In genomic region chr22:30005213-30005857, GRCh38 we compare ENCODE assay signal across 8 cellular contexts.
DNase-seq lines count a peak whose midpoint lies in the region; ATAC-seq and TF ChIP-seq lines count a peak whose summit lies in the region.

No MANE protein-coding gene starts in this region.

- H3K4me2 ChIP-seq in parathyroid adenoma (ENCODE audit: low read length): no peak overlapping the region

- peaks cover 3% of the 10 kb centered on the region for H3K79me2 ChIP-seq in parathyroid adenoma

- H3K9me3 ChIP-seq in gastroesophageal sphincter (no peaks in the 10 kb centered on the region), parathyroid adenoma (ENCODE audit: control insufficient read depth, low read length) (no peaks in the 10 kb centered on the region)

- TF ChIP-seq EP300 in Ishikawa (IDR thresholded peaks at IDR 0.05; ENCODE audit: borderline replicate concordance): no peak
- TF ChIP-seq EP300 in gastroesophageal sphincter (IDR thresholded peaks at IDR 0.05): no peak

- peak; percentile 74 for ATAC-seq in gastroesophageal sphincter
- ATAC-seq in GM19023 (IDR thresholded peaks at IDR 0.05; ENCODE audit: unreplicated experiment): no peak

- no peak overlapping the region for H3K9ac ChIP-seq in parathyroid adenoma

- TF ChIP-seq POLR2A in gastroesophageal sphincter (IDR thresholded peaks at IDR 0.05): no peak

- H3K4me3 ChIP-seq in gastroesophageal sphincter: no peak overlapping the region
- H3K4me3 ChIP-seq in parathyroid adenoma (ENCODE audit: low read depth, low read length): no peak overlapping the region

- no peaks in the 10 kb centered on the region for H3K27me3 ChIP-seq in gastroesophageal sphincter
- no peaks in the 10 kb centered on the region for H3K27me3 ChIP-seq in parathyroid adenoma (ENCODE audit: control insufficient read depth, insufficient read depth, low read length)

- H2AFZ ChIP-seq in parathyroid adenoma: no peak overlapping the region

- H3K27ac ChIP-seq in gastroesophageal sphincter (no peak overlapping the region), parathyroid adenoma (no peak overlapping the region)

- DNase-seq in D341Med (ENCODE audit: low spot score): peak; percentile 75
- DNase-seq in SHP77 treated with DMSO at 0.1 percent for 48 hours (lab: John Stamatoyannopoulos, UW): peak; percentile 18
- peak; percentile 4 to 35 (median 17) for DNase-seq in activated naive CD4-positive, alpha-beta T cell (lab: John Stamatoyannopoulos, UW)
- peak; percentile 74 for DNase-seq in ureter (ENCODE audit: low spot score)

- TF ChIP-seq RAD21 in Ishikawa (IDR thresholded peaks at IDR 0.05; ENCODE audit: low read depth): peak; percentile 97

- peaks cover 0 to 18% (median 8%) of the 10 kb centered on the region in 3 donors for H3K4me1 ChIP-seq in gastroesophageal sphincter
- H3K4me1 ChIP-seq in parathyroid adenoma: no peaks in the 10 kb centered on the region

- peaks cover 5 to 79% of the 10 kb centered on the region in 2 donors for H3K36me3 ChIP-seq in gastroesophageal sphincter
- H3K36me3 ChIP-seq in parathyroid adenoma (ENCODE audit: control insufficient read depth, insufficient read depth, low read length): no peaks in the 10 kb centered on the region

- TF ChIP-seq CTCF in gastroesophageal sphincter (IDR thresholded peaks at IDR 0.05) (peak; percentile 78 to 97 (median 90)), parathyroid adenoma (IDR thresholded peaks at IDR 0.05) (peak; percentile 80)

- WGBS in gastroesophageal sphincter (ENCODE audit: low coverage in 1 of 2), 2 donors: 13 to 28% methylated on average over 2 to 3 of the region's 3 CpGs

TF ChIP-seq in Ishikawa, 13 proteins besides CTCF, POLR2A, EP300 and RAD21:
- no peak for TF ChIP-seq EGR1 (IDR thresholded peaks at IDR 0.05)
- TF ChIP-seq TAF1 (IDR thresholded peaks at IDR 0.05; ENCODE audit: low read depth): no peak

Comparison
In these comparisons a context has a peak if more than half of its experiments do, and no peak if none do; other contexts are left out.
1. DNase-seq: peak in every context shown above with its lines; median percentile 75 in D341Med; 74 in ureter; 18 in SHP77 treated with DMSO at 0.1 percent for 48 hours; 17 in activated naive CD4-positive, alpha-beta T cell.